10 cellular contexts compared by ENCODE assay signal in genomic region chr2:234164499-234165409, GRCh38.
A peak's percentile ranks its signal among the peaks of the same experiment; 100 is the strongest.
DNase-seq lines count a peak whose midpoint lies in the region; ATAC-seq and TF ChIP-seq lines count a peak whose summit lies in the region.
"Had no signal": no experiment of that assay in that cellular context is flagged by ENCODE, and none has a peak within 500 bp of the region (broad histone marks: within the 10 kb centered on the region; RNA-seq: fewer than 3 reads in every experiment).

No MANE protein-coding gene starts in this region.

- ATAC-seq in GM21360 (IDR thresholded peaks at IDR 0.05; ENCODE audit: unreplicated experiment) (peak; percentile 41), HG03520 (IDR thresholded peaks at IDR 0.05; ENCODE audit: unreplicated experiment) (no peak), GM18870 (IDR thresholded peaks at IDR 0.05; ENCODE audit: unreplicated experiment) (no peak), left lobe of liver (no peak)

- no peak for TF ChIP-seq CTCF in chondrocyte (IDR thresholded peaks at IDR 0.05)

- no peak overlapping the region for H3K4me3 Mint-ChIP-seq in chondrocyte (ENCODE audit: unreplicated experiment)

- H3K36me3 Mint-ChIP-seq in chondrocyte (ENCODE audit: low read depth), result no peaks in the 10 kb centered on the region

- H3K9me3 Mint-ChIP-seq in chondrocyte (ENCODE audit: low read depth), result no peaks in the 10 kb centered on the region

- peak overlapping the region; percentile 96 for H3K27ac Mint-ChIP-seq in chondrocyte (ENCODE audit: unreplicated experiment)

- H3K4me1 Mint-ChIP-seq in chondrocyte (ENCODE audit: low read depth), result peaks cover 65% of the 10 kb centered on the region

- H3K27me3 Mint-ChIP-seq in chondrocyte (ENCODE audit: low read depth), result no peaks in the 10 kb centered on the region

- peak; percentile 40 for DNase-seq in activated CD4-positive, CD25-positive, alpha-beta regulatory T cell treated with anti-CD3 and anti-CD28 coated beads, Interleukin-2, amount 50 U/mL, for 72 hours
- DNase-seq in chondrocyte (ENCODE audit: low spot score) (no peak), left lobe of liver (ENCODE audit: low spot score) (no peak), GOT3 (lab: John Stamatoyannopoulos, UW) (no peak)
- DNase-seq in stimulated activated CD8-positive, alpha-beta memory T cell treated with anti-CD3 and anti-CD28 coated beads, Interleukin-15, amount 100 ng/mL, for 4 hours (ENCODE audit: low read depth in 2 of 2), result peak; percentile 13 to 17
- DNase-seq: midbrain, NCI-H1694 treated with DMSO at 0.1 percent for 48 hours had no signal

Comparison
In these comparisons a context has a peak if more than half of its experiments do, and no peak if none do; other contexts are left out.
1. DNase-seq: peak in activated CD4-positive, CD25-positive, alpha-beta regulatory T cell treated with anti-CD3 and anti-CD28 coated beads, Interleukin-2, amount 50 U/mL, for 72 hours (single experiment) and stimulated activated CD8-positive, alpha-beta memory T cell treated with anti-CD3 and anti-CD28 coated beads, Interleukin-15, amount 100 ng/mL, for 4 hours (2 of 2); none in chondrocyte (single experiment), left lobe of liver (single experiment) and GOT3 (single experiment).